9 cellular contexts compared by ENCODE assay signal in the genomic region with DNA sequence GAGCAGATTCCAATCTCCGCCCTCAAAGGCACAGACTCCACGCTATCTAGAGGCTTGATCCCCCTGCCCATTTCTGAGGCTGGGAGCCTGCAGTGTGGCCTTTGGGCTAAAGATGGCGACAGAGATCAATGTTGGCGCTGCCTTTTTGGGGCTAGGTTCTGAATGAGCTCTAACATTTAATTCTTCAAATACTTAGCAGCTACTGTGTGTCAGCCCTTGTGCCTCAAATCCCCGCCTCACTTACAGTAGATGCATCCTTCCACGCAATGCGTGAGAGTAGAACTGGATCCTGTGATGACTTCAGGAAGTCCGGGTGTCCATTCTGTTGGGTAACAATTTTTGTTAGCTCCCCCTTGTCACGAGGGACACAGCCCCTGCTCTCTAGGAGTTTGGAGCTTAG. TPM values are rescaled to one million over a fixed set of nuclear protein-coding genes. Genes with fewer than 3 reads are reported as not detected.
DNase-seq lines count a peak whose midpoint lies in the region; ATAC-seq and TF ChIP-seq lines count a peak whose summit lies in the region.
"Had no signal": no experiment of that assay in that cellular context is flagged by ENCODE, and none has a peak within 500 bp of the region (broad histone marks: within the 10 kb centered on the region; RNA-seq: fewer than 3 reads in every experiment).

No MANE protein-coding gene starts in this region.

- H3K36me3 Mint-ChIP-seq in activated T-helper 2 cell treated with anti-CD3 and anti-CD28 coated beads, Interferon-gamma antibody, Interleukin-2, Interleukin-4, amounts not matched to agents 10 μg/mL and 5 μg/mL and 100 μg/mL, durations not matched to agents 14 hours and 24 hours and 36 hours (ENCODE audit: low read depth), result no peaks in the 10 kb centered on the region

- no peak overlapping the region for H3K27ac Mint-ChIP-seq in activated T-helper 2 cell treated with anti-CD3 and anti-CD28 coated beads, Interferon-gamma antibody, Interleukin-2, Interleukin-4, amounts not matched to agents 10 μg/mL and 5 μg/mL and 100 μg/mL, durations not matched to agents 14 hours and 24 hours and 36 hours

- H3K27me3 ChIP-seq in NT2/D1 (ENCODE audit: insufficient read depth, insufficient read length), result no peaks in the 10 kb centered on the region
- peaks cover 0 to 17% (median 0%) of the 10 kb centered on the region in 7 donors for H3K27me3 ChIP-seq in heart right ventricle

- peaks cover 16% of the 10 kb centered on the region for H3K4me1 Mint-ChIP-seq in activated T-helper 2 cell treated with anti-CD3 and anti-CD28 coated beads, Interferon-gamma antibody, Interleukin-2, Interleukin-4, amounts not matched to agents 10 μg/mL and 5 μg/mL and 100 μg/mL, durations not matched to agents 14 hours and 24 hours and 36 hours (ENCODE audit: low read depth)

- H3K9me3 ChIP-seq in NT2/D1 (ENCODE audit: insufficient read depth, low read length), result no peaks in the 10 kb centered on the region
- H3K9me3 ChIP-seq in heart right ventricle, result no peaks in the 10 kb centered on the region

- 36 to 41% methylated on average over 9 of the region's 9 CpGs for WGBS in heart right ventricle, 2 donors

- H3K27me3 Mint-ChIP-seq in activated T-helper 2 cell treated with anti-CD3 and anti-CD28 coated beads, Interferon-gamma antibody, Interleukin-2, Interleukin-4, amounts not matched to agents 10 μg/mL and 5 μg/mL and 100 μg/mL, durations not matched to agents 14 hours and 24 hours and 36 hours (ENCODE audit: low read depth), result peaks cover 11% of the 10 kb centered on the region

- H3K36me3 ChIP-seq in NT2/D1 (ENCODE audit: insufficient read depth, insufficient read length, low read length), result no peaks in the 10 kb centered on the region
- H3K36me3 ChIP-seq in heart right ventricle, result no peaks in the 10 kb centered on the region

- H3K27ac ChIP-seq in heart right ventricle, result no peak overlapping the region

- peak in 7 of 9 donors; percentile 47 to 76 (median 49) for TF ChIP-seq CTCF in heart right ventricle (IDR thresholded peaks at IDR 0.05)

- no peak overlapping the region for H3K4me3 Mint-ChIP-seq in activated T-helper 2 cell treated with anti-CD3 and anti-CD28 coated beads, Interferon-gamma antibody, Interleukin-2, Interleukin-4, amounts not matched to agents 10 μg/mL and 5 μg/mL and 100 μg/mL, durations not matched to agents 14 hours and 24 hours and 36 hours (ENCODE audit: low read depth)

- intact Hi-C loops in activated T-helper 2 cell treated with anti-CD3 and anti-CD28 coated beads, Interferon-gamma antibody, Interleukin-2, Interleukin-4, amounts not matched to agents 10 μg/mL and 5 μg/mL and 100 μg/mL, durations not matched to agents 14 hours and 24 hours and 36 hours (cut with micrococcal nuclease), result loop anchor here (1.0 to 5.0 kb wide), 4 partner anchors 42 to 297 kb away; no protein-coding TSS in a partner anchor
- intact Hi-C loops in heart right ventricle (cut with DNase I), result loop anchor here in 3 of 10 donors (5.0 to 10.0 kb wide), 2 partner anchors 105 to 117 kb away; no protein-coding TSS in a partner anchor

- H3K4me1 ChIP-seq in NT2/D1 (ENCODE audit: insufficient read depth, insufficient read length) (no peaks in the 10 kb centered on the region), heart right ventricle (peaks cover 0 to 9% (median 0%) of the 10 kb centered on the region in 9 donors)

- DNase-seq in AG20443 (ENCODE audit: low spot score), result peak; percentile 75
- DNase-seq in NT2/D1 (ENCODE audit: low read depth, low spot score), result peak; percentile 28
- peak; percentile 28 for DNase-seq in activated T-helper 2 cell treated with anti-CD3 and anti-CD28 coated beads, Interferon-gamma antibody, Interleukin-2, Interleukin-4, amounts not matched to agents 10 μg/mL and 5 μg/mL and 100 μg/mL, durations not matched to agents 14 hours and 24 hours and 36 hours (ENCODE audit: low spot score)
- DNase-seq in heart right ventricle, result no peak
- peak; percentile 52 for DNase-seq in stimulated activated CD4-positive, alpha-beta T cell treated with anti-CD3 and anti-CD28 coated beads, Interleukin-12 subunit alpha, Interleukin-12 subunit beta, amount 100 ng/mL, for 4 hours
- DNase-seq in NCI-H2081 (lab: John Stamatoyannopoulos, UW), result no peak

- ATAC-seq in GM21786 (IDR thresholded peaks at IDR 0.05; ENCODE audit: unreplicated experiment), result peak; percentile 48
- no peak for ATAC-seq in heart right ventricle
- no peak for ATAC-seq in HG02642 (IDR thresholded peaks at IDR 0.05; ENCODE audit: poor library complexity, unreplicated experiment)

- H3K9ac ChIP-seq in NT2/D1 (ENCODE audit: insufficient read length, low read depth), result no peak overlapping the region

- H3K4me3 ChIP-seq in NT2/D1 (ENCODE audit: insufficient read length, low read depth) (no peak overlapping the region), heart right ventricle (no peak overlapping the region)

- no peaks in the 10 kb centered on the region for H3K9me3 Mint-ChIP-seq in activated T-helper 2 cell treated with anti-CD3 and anti-CD28 coated beads, Interferon-gamma antibody, Interleukin-2, Interleukin-4, amounts not matched to agents 10 μg/mL and 5 μg/mL and 100 μg/mL, durations not matched to agents 14 hours and 24 hours and 36 hours

RNA-seq across cellular contexts. Expression of a gene that starts 12.4 kb away (rescaled TPM):
- not detected in 2 replicates for total RNA-seq in activated T-helper 2 cell treated with anti-CD3 and anti-CD28 coated beads, Interferon-gamma antibody, Interleukin-2, Interleukin-4, amounts not matched to agents 10 μg/mL and 5 μg/mL and 100 μg/mL, durations not matched to agents 14 hours and 24 hours and 36 hours
- not detected for total RNA-seq in heart right ventricle
- polyA plus RNA-seq in heart right ventricle, result not detected
- total RNA-seq: frontal cortex had no signal

RNA-seq across cellular contexts. Expression of a gene that starts 21.1 kb away (rescaled TPM):
- not detected in 2 replicates for total RNA-seq in activated T-helper 2 cell treated with anti-CD3 and anti-CD28 coated beads, Interferon-gamma antibody, Interleukin-2, Interleukin-4, amounts not matched to agents 10 μg/mL and 5 μg/mL and 100 μg/mL, durations not matched to agents 14 hours and 24 hours and 36 hours
- not detected for total RNA-seq in heart right ventricle
- polyA plus RNA-seq in heart right ventricle, result not detected
- total RNA-seq: frontal cortex had no signal

RNA-seq across cellular contexts. Expression of a gene that starts 27.5 kb away (rescaled TPM):
- not detected in 2 replicates for total RNA-seq in activated T-helper 2 cell treated with anti-CD3 and anti-CD28 coated beads, Interferon-gamma antibody, Interleukin-2, Interleukin-4, amounts not matched to agents 10 μg/mL and 5 μg/mL and 100 μg/mL, durations not matched to agents 14 hours and 24 hours and 36 hours
- total RNA-seq in heart right ventricle, result not detected
- polyA plus RNA-seq in heart right ventricle, result not detected
- total RNA-seq: frontal cortex had no signal

RNA-seq across cellular contexts. Expression of a gene that starts 47.3 kb away (rescaled TPM):
- 13.2 and 15.9 TPM in 2 replicates for total RNA-seq in activated T-helper 2 cell treated with anti-CD3 and anti-CD28 coated beads, Interferon-gamma antibody, Interleukin-2, Interleukin-4, amounts not matched to agents 10 μg/mL and 5 μg/mL and 100 μg/mL, durations not matched to agents 14 hours and 24 hours and 36 hours
- 1 to 10 TPM in 2 of 10 donors, under 1 TPM in 6, not detected in 2; 0.22 to 9.2 (median 0.86) TPM for total RNA-seq in heart right ventricle
- polyA plus RNA-seq in heart right ventricle, result under 1 TPM; 0.22 to 0.87 TPM
- total RNA-seq: frontal cortex had no signal

Comparison
In these comparisons a context has a peak if more than half of its experiments do, and no peak if none do; other contexts are left out.
1. DNase-seq: peak in AG20443 (single experiment), NT2/D1 (single experiment), activated T-helper 2 cell treated with anti-CD3 and anti-CD28 coated beads, Interferon-gamma antibody, Interleukin-2, Interleukin-4, amounts not matched to agents 10 μg/mL and 5 μg/mL and 100 μg/mL, durations not matched to agents 14 hours and 24 hours and 36 hours (single experiment) and stimulated activated CD4-positive, alpha-beta T cell treated with anti-CD3 and anti-CD28 coated beads, Interleukin-12 subunit alpha, Interleukin-12 subunit beta, amount 100 ng/mL, for 4 hours (single experiment); none in heart right ventricle (0 of 2) and NCI-H2081 (0 of 2).